1 cellular context compared by ENCODE assay signal in the genomic region with DNA sequence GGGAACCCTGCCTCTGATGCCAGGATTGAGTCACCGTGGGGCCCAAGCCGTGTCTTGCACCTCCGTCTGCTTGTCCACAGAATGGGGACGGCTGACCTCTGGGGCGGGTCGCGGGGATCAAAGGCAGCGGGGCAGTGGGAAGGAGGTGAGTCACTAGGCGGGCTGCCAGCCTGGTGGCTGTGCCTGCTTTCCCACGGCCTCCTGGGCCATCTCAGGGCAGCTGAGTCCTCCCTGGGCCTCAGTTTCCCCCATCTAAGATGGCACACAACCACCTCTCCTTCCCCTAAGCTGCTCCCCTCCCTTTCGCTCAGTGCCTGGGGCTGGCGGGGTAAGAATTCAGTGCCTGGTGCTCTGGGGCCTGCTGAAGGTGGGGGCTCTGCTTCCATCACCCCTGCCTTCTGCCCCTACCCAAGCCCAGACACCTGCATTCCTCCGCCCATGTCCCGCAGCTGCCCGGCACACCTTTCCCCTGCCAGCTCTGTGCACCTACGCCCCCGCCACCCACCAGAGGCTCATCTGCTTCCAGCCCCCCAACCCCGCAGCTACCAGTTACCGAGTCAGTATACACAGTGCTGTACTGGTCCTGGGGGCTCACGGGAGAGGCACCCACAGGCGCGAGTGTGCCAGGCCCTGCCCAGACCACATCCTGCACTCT.
TF ChIP-seq lines count a peak whose summit lies in the region.

No MANE protein-coding gene starts in this region.

TF ChIP-seq in HepG2, 621 proteins besides CTCF, POLR2A, EP300 and RAD21 (continued from another document and continues in another):
- TF ChIP-seq, protein P1, sequence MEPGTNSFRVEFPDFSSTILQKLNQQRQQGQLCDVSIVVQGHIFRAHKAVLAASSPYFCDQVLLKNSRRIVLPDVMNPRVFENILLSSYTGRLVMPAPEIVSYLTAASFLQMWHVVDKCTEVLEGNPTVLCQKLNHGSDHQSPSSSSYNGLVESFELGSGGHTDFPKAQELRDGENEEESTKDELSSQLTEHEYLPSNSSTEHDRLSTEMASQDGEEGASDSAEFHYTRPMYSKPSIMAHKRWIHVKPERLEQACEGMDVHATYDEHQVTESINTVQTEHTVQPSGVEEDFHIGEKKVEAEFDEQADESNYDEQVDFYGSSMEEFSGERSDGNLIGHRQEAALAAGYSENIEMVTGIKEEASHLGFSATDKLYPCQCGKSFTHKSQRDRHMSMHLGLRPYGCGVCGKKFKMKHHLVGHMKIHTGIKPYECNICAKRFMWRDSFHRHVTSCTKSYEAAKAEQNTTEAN (CRISPR knock-in tag; conservative IDR thresholded peaks at IDR 0.05) = no peak
- TF ChIP-seq ISL2 (CRISPR knock-in tag; IDR thresholded peaks at IDR 0.05) = no peak
- no peak for TF ChIP-seq ZNF33A (CRISPR knock-in tag; IDR thresholded peaks at IDR 0.05; ENCODE audit: borderline replicate concordance)
- TF ChIP-seq ZNF616 (CRISPR knock-in tag; IDR thresholded peaks at IDR 0.05; ENCODE audit: low read depth) = no peak
- TF ChIP-seq ZNF556 (CRISPR knock-in tag; IDR thresholded peaks at IDR 0.05; ENCODE audit: borderline replicate concordance) = no peak
- TF ChIP-seq, protein P2, sequence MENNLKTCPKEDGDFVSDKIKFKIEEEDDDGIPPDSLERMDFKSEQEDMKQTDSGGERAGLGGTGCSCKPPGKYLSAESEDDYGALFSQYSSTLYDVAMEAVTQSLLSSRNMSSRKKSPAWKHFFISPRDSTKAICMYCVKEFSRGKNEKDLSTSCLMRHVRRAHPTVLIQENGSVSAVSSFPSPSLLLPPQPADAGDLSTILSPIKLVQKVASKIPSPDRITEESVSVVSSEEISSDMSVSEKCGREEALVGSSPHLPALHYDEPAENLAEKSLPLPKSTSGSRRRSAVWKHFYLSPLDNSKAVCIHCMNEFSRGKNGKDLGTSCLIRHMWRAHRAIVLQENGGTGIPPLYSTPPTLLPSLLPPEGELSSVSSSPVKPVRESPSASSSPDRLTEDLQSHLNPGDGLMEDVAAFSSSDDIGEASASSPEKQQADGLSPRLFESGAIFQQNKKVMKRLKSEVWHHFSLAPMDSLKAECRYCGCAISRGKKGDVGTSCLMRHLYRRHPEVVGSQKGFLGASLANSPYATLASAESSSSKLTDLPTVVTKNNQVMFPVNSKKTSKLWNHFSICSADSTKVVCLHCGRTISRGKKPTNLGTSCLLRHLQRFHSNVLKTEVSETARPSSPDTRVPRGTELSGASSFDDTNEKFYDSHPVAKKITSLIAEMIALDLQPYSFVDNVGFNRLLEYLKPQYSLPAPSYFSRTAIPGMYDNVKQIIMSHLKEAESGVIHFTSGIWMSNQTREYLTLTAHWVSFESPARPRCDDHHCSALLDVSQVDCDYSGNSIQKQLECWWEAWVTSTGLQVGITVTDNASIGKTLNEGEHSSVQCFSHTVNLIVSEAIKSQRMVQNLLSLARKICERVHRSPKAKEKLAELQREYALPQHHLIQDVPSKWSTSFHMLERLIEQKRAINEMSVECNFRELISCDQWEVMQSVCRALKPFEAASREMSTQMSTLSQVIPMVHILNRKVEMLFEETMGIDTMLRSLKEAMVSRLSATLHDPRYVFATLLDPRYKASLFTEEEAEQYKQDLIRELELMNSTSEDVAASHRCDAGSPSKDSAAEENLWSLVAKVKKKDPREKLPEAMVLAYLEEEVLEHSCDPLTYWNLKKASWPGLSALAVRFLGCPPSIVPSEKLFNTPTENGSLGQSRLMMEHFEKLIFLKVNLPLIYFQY (CRISPR knock-in tag; IDR thresholded peaks at IDR 0.05; ENCODE audit: borderline replicate concordance) = no peak
- TF ChIP-seq CREB1 (IDR thresholded peaks at IDR 0.05) = no peak
- no peak for TF ChIP-seq CREB1 (CRISPR knock-in tag; IDR thresholded peaks at IDR 0.05)
- peak; percentile 94 for TF ChIP-seq ZBTB38 (CRISPR knock-in tag; IDR thresholded peaks at IDR 0.05)
- TF ChIP-seq, protein P3, sequence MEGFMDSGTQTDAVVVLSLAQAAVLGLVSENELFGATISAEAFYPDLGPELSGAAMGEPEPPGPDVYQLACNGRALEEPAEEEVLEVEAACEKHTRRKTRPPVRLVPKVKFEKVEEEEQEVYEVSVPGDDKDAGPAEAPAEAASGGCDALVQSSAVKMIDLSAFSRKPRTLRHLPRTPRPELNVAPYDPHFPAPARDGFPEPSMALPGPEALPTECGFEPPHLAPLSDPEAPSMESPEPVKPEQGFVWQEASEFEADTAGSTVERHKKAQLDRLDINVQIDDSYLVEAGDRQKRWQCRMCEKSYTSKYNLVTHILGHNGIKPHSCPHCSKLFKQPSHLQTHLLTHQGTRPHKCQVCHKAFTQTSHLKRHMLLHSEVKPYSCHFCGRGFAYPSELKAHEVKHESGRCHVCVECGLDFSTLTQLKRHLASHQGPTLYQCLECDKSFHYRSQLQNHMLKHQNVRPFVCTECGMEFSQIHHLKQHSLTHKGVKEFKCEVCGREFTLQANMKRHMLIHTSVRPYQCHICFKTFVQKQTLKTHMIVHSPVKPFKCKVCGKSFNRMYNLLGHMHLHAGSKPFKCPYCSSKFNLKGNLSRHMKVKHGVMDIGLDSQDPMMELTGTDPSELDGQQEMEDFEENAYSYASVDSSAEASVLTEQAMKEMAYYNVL (CRISPR knock-in tag; IDR thresholded peaks at IDR 0.05; ENCODE audit: borderline replicate concordance) = no peak
- no peak for TF ChIP-seq SP1 (IDR thresholded peaks at IDR 0.05)
- no peak for TF ChIP-seq SP1 (CRISPR knock-in tag; IDR thresholded peaks at IDR 0.05)
- no peak for TF ChIP-seq ASH2L (IDR thresholded peaks at IDR 0.05; ENCODE audit: insufficient read length, low read depth, low read length)
- no peak for TF ChIP-seq ZFP90 (CRISPR knock-in tag; IDR thresholded peaks at IDR 0.05; ENCODE audit: borderline replicate concordance)
- no peak for TF ChIP-seq ZNF253 (CRISPR knock-in tag; IDR thresholded peaks at IDR 0.05; ENCODE audit: borderline replicate concordance)
- TF ChIP-seq, protein P4, sequence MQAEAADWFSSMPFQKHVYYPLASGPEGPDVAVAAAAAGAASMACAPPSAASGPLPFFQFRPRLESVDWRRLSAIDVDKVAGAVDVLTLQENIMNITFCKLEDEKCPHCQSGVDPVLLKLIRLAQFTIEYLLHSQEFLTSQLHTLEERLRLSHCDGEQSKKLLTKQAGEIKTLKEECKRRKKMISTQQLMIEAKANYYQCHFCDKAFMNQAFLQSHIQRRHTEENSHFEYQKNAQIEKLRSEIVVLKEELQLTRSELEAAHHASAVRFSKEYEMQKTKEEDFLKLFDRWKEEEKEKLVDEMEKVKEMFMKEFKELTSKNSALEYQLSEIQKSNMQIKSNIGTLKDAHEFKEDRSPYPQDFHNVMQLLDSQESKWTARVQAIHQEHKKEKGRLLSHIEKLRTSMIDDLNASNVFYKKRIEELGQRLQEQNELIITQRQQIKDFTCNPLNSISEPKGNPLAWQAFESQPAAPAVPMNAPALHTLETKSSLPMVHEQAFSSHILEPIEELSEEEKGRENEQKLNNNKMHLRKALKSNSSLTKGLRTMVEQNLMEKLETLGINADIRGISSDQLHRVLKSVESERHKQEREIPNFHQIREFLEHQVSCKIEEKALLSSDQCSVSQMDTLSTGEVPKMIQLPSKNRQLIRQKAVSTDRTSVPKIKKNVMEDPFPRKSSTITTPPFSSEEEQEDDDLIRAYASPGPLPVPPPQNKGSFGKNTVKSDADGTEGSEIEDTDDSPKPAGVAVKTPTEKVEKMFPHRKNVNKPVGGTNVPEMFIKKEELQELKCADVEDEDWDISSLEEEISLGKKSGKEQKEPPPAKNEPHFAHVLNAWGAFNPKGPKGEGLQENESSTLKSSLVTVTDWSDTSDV (CRISPR knock-in tag; IDR thresholded peaks at IDR 0.05) = no peak
- TF ChIP-seq RNF2 (conservative IDR thresholded peaks at IDR 0.05; ENCODE audit: low read depth) = no peak
- no peak for TF ChIP-seq ZBTB20 (CRISPR knock-in tag; IDR thresholded peaks at IDR 0.05; ENCODE audit: borderline replicate concordance, low read depth)
- no peak for TF ChIP-seq CBFB (CRISPR knock-in tag; IDR thresholded peaks at IDR 0.05)
- TF ChIP-seq HHEX (CRISPR knock-in tag; IDR thresholded peaks at IDR 0.05) = no peak
- no peak for TF ChIP-seq KLF13 (CRISPR knock-in tag; IDR thresholded peaks at IDR 0.05)
- TF ChIP-seq, protein P5, sequence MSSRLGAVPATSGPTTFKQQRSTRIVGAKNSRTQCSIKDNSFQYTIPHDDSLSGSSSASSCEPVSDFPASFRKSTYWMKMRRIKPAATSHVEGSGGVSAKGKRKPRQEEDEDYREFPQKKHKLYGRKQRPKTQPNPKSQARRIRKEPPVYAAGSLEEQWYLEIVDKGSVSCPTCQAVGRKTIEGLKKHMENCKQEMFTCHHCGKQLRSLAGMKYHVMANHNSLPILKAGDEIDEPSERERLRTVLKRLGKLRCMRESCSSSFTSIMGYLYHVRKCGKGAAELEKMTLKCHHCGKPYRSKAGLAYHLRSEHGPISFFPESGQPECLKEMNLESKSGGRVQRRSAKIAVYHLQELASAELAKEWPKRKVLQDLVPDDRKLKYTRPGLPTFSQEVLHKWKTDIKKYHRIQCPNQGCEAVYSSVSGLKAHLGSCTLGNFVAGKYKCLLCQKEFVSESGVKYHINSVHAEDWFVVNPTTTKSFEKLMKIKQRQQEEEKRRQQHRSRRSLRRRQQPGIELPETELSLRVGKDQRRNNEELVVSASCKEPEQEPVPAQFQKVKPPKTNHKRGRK (CRISPR knock-in tag; IDR thresholded peaks at IDR 0.05) = no peak
- TF ChIP-seq ZBTB3 (CRISPR knock-in tag; IDR thresholded peaks at IDR 0.05; ENCODE audit: borderline replicate concordance, low read depth) = no peak
- no peak for TF ChIP-seq ZNF136 (CRISPR knock-in tag; IDR thresholded peaks at IDR 0.05; ENCODE audit: low read depth)
- TF ChIP-seq ZNF75D (CRISPR knock-in tag; IDR thresholded peaks at IDR 0.05; ENCODE audit: borderline replicate concordance) = no peak
- TF ChIP-seq FOXK2 (IDR thresholded peaks at IDR 0.05) = no peak
- no peak for TF ChIP-seq ZNF225 (CRISPR knock-in tag; IDR thresholded peaks at IDR 0.05)
- 0 out of 2 replicates have a peak, but pooled peaks have one; percentile 22 for TF ChIP-seq ZNF263 (CRISPR knock-in tag; IDR thresholded peaks at IDR 0.05)
- no peak for TF ChIP-seq ZNF446 (CRISPR knock-in tag; IDR thresholded peaks at IDR 0.05)
- TF ChIP-seq, protein P6, sequence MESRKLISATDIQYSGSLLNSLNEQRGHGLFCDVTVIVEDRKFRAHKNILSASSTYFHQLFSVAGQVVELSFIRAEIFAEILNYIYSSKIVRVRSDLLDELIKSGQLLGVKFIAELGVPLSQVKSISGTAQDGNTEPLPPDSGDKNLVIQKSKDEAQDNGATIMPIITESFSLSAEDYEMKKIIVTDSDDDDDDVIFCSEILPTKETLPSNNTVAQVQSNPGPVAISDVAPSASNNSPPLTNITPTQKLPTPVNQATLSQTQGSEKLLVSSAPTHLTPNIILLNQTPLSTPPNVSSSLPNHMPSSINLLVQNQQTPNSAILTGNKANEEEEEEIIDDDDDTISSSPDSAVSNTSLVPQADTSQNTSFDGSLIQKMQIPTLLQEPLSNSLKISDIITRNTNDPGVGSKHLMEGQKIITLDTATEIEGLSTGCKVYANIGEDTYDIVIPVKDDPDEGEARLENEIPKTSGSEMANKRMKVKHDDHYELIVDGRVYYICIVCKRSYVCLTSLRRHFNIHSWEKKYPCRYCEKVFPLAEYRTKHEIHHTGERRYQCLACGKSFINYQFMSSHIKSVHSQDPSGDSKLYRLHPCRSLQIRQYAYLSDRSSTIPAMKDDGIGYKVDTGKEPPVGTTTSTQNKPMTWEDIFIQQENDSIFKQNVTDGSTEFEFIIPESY (CRISPR knock-in tag; IDR thresholded peaks at IDR 0.05) = peak; percentile 99
- peak; percentile 37; the same call in 1 of the 2 replicates for TF ChIP-seq AKAP8 (CRISPR knock-in tag; IDR thresholded peaks at IDR 0.05)
- TF ChIP-seq, protein P7, sequence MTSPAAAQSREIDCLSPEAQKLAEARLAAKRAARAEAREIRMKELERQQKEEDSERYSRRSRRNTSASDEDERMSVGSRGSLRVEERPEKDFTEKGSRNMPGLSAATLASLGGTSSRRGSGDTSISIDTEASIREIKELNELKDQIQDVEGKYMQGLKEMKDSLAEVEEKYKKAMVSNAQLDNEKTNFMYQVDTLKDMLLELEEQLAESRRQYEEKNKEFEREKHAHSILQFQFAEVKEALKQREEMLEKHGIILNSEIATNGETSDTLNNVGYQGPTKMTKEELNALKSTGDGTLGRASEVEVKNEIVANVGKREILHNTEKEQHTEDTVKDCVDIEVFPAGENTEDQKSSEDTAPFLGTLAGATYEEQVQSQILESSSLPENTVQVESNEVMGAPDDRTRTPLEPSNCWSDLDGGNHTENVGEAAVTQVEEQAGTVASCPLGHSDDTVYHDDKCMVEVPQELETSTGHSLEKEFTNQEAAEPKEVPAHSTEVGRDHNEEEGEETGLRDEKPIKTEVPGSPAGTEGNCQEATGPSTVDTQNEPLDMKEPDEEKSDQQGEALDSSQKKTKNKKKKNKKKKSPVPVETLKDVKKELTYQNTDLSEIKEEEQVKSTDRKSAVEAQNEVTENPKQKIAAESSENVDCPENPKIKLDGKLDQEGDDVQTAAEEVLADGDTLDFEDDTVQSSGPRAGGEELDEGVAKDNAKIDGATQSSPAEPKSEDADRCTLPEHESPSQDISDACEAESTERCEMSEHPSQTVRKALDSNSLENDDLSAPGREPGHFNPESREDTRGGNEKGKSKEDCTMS (CRISPR knock-in tag; conservative IDR thresholded peaks at IDR 0.05) = no peak
- TF ChIP-seq MIXL1 (CRISPR knock-in tag; IDR thresholded peaks at IDR 0.05) = no peak
- no peak for TF ChIP-seq CBX5 (CRISPR knock-in tag; IDR thresholded peaks at IDR 0.05; ENCODE audit: borderline replicate concordance)
- no peak; the same call in 1 of the 2 replicates for TF ChIP-seq ETV5 (CRISPR knock-in tag; IDR thresholded peaks at IDR 0.05; ENCODE audit: borderline replicate concordance)
- no peak for TF ChIP-seq KLF9 (CRISPR knock-in tag; IDR thresholded peaks at IDR 0.05; ENCODE audit: low read depth)
- TF ChIP-seq SMAD9 (CRISPR knock-in tag; IDR thresholded peaks at IDR 0.05) = no peak
- peak; percentile 86 for TF ChIP-seq RXRA (CRISPR knock-in tag; IDR thresholded peaks at IDR 0.05)
- TF ChIP-seq MXD4 (CRISPR knock-in tag; IDR thresholded peaks at IDR 0.05) = no peak
- TF ChIP-seq, protein P8, sequence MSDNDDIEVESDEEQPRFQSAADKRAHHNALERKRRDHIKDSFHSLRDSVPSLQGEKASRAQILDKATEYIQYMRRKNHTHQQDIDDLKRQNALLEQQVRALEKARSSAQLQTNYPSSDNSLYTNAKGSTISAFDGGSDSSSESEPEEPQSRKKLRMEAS (IDR thresholded peaks at IDR 0.05) = no peak; the same call in 1 of the 2 replicates
- TF ChIP-seq ZNF282 (IDR thresholded peaks at IDR 0.05; ENCODE audit: partially characterized antibody) = no peak
- TF ChIP-seq GABPA (IDR thresholded peaks at IDR 0.05; ENCODE audit: low read depth, low read length) = no peak
- TF ChIP-seq GABPA (CRISPR knock-in tag; IDR thresholded peaks at IDR 0.05; ENCODE audit: low read depth) = no peak
- TF ChIP-seq, protein P9, sequence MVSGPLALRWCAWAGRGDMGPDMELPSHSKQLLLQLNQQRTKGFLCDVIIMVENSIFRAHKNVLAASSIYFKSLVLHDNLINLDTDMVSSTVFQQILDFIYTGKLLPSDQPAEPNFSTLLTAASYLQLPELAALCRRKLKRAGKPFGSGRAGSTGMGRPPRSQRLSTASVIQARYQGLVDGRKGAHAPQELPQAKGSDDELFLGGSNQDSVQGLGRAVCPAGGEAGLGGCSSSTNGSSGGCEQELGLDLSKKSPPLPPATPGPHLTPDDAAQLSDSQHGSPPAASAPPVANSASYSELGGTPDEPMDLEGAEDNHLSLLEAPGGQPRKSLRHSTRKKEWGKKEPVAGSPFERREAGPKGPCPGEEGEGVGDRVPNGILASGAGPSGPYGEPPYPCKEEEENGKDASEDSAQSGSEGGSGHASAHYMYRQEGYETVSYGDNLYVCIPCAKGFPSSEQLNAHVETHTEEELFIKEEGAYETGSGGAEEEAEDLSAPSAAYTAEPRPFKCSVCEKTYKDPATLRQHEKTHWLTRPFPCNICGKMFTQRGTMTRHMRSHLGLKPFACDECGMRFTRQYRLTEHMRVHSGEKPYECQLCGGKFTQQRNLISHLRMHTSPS (CRISPR knock-in tag; IDR thresholded peaks at IDR 0.05; ENCODE audit: low read depth) = peak; percentile 68; the same call in 1 of the 2 replicates
- peak; percentile 13; the same call in 1 of the 2 replicates for TF ChIP-seq FOXA3 (CRISPR knock-in tag; IDR thresholded peaks at IDR 0.05)
- no peak for TF ChIP-seq ERF (CRISPR knock-in tag; IDR thresholded peaks at IDR 0.05)
